In the genomic region with DNA sequence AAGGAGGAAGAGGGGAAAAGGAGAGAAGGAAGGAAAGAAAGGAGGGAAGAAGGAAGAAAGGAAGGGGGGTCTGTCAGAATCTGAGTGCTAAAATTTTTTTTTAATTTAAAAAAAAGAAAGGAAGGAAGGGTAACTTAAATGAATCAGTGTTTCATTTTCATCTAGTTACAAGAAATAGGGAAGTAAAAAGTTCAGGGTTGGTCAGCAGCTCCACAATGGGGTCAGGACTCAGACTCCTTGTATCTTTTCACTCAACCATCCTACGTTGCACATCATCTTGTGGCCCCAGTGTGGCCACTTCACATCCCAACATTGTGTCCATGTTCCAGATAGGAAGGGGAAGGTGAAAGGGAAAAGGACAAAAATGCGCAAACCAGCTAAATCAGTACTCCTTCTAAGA, we compare ENCODE assay signal across 31 cellular contexts.
"Had no signal": no experiment of that assay in that cellular context is flagged by ENCODE, and none has a peak within 500 bp of the region (broad histone marks: within the 10 kb centered on the region; RNA-seq: fewer than 3 reads in every experiment).

No MANE protein-coding gene starts in this region.

- H3K36me3 ChIP-seq: adrenal gland, breast epithelium, Peyer's patch, SJSA1 had no signal

- DNase-seq: activated CD4-positive, alpha-beta T cell treated with anti-CD3 and anti-CD28 coated beads for 36 hours; activated CD4-positive, alpha-beta T cell treated with anti-CD3 and anti-CD28 coated beads, Interleukin-2, amount 10 ng/mL, durations not matched to agents 7 days and 5 days; activated CD4-positive, alpha-beta T cell treated with anti-CD3 and anti-CD28 coated beads, Interleukin-2, amount 50 U/mL, for 48 hours; activated CD8-positive, alpha-beta T cell treated with anti-CD3 and anti-CD28 coated beads, Interleukin-2, amount 10 ng/mL, durations not matched to agents 7 days and 5 days; activated gamma-delta T cell treated with Interleukin-2 at 50 U/mL for 16 hours; activated naive CD4-positive, alpha-beta T cell treated with anti-CD3 and anti-CD28 coated beads for 36 hours; activated T-cell treated with anti-CD3 and anti-CD28 coated beads, Interleukin-2, amount 50 U/mL, for 24 hours; adrenal gland; body of pancreas; caudate nucleus; cerebellar nuclear complex; MM.1S; NCI-H1105 treated with DMSO at 0.1 percent for 48 hours; NCI-H1436 treated with DMSO at 0.1 percent for 48 hours; NCI-H1694 treated with DMSO at 0.1 percent for 48 hours; NCI-H2029; NCI-H345; NCI-H524 treated with DMSO at 0.1 percent for 48 hours; PC-3; Peyer's patch; RPMI8226; SHP77 treated with DMSO at 0.1 percent for 48 hours; SK-N-SH had no signal

- H3K36me3 Mint-ChIP-seq: activated naive CD4-positive, alpha-beta T cell treated with anti-CD3 and anti-CD28 coated beads, Interleukin-2, amount 50 U/mL, for 72 hours; WTC11 had no signal

- H3K9me2 ChIP-seq: SK-N-SH had no signal

- H3K9me3 Mint-ChIP-seq: activated naive CD4-positive, alpha-beta T cell treated with anti-CD3 and anti-CD28 coated beads for 36 hours; activated T-cell treated with anti-CD3 and anti-CD28 coated beads, Interleukin-2, amount 50 U/mL, for 24 hours; WTC11 had no signal

- H3K4me1 Mint-ChIP-seq: activated CD4-positive, alpha-beta T cell treated with anti-CD3 and anti-CD28 coated beads for 36 hours; activated CD4-positive, alpha-beta T cell treated with anti-CD3 and anti-CD28 coated beads, Interleukin-2, amount 10 ng/mL, durations not matched to agents 7 days and 5 days had no signal

- H3K27ac Mint-ChIP-seq: activated CD4-positive, alpha-beta T cell treated with anti-CD3 and anti-CD28 coated beads for 36 hours; activated CD4-positive, alpha-beta T cell treated with anti-CD3 and anti-CD28 coated beads, Interleukin-2, amount 10 ng/mL, durations not matched to agents 7 days and 5 days; activated CD8-positive, alpha-beta T cell treated with anti-CD3 and anti-CD28 coated beads, Interleukin-2, amount 10 ng/mL, durations not matched to agents 7 days and 5 days; activated naive CD4-positive, alpha-beta T cell treated with anti-CD3 and anti-CD28 coated beads for 36 hours; activated naive CD4-positive, alpha-beta T cell treated with anti-CD3 and anti-CD28 coated beads, Interleukin-2, amount 50 U/mL, for 72 hours; activated T-cell treated with anti-CD3 and anti-CD28 coated beads, Interleukin-2, amount 50 U/mL, for 24 hours; activated T-helper 1 cell treated with anti-CD3 and anti-CD28 coated beads, Interleukin-12 subunit alpha, Interleukin-12 subunit beta, Interleukin-2, Interleukin-4 antibody, amounts not matched to agents 30 ng/mL and 10 ng/mL and 1 ng/mL, durations not matched to agents 14 hours and 24 hours and 36 hours; T-helper 1 cell treated with Interleukin-12 subunit alpha and Interleukin-12 subunit beta and Interleukin-4 antibody, amounts not matched to agents 30 μg/mL and 1 μg/mL, for 36 hours; T-helper 2 cell treated with Interferon-gamma antibody and Interleukin-4, amounts not matched to agents 5 μg/mL and 100 μg/mL, for 36 hours; WTC11 had no signal

- H3K27me3 ChIP-seq: adrenal gland, body of pancreas, breast epithelium, Peyer's patch, SJSA1 had no signal

- H3K4me2 ChIP-seq: SK-N-SH had no signal

- H3K27ac ChIP-seq: adrenal gland, body of pancreas, breast epithelium, Peyer's patch, SJSA1 had no signal

- H3K4me1 ChIP-seq: adrenal gland, body of pancreas, breast epithelium, Peyer's patch, SJSA1 had no signal

- ATAC-seq: activated CD4-positive, alpha-beta T cell treated with anti-CD3 and anti-CD28 coated beads for 36 hours; activated CD4-positive, CD25-positive, alpha-beta regulatory T cell treated with anti-CD3 and anti-CD28 coated beads, Interleukin-2, amount 50 U/mL, for 24 hours; activated CD8-positive, alpha-beta T cell treated with anti-CD3 and anti-CD28 coated beads, Interleukin-2, amount 10 ng/mL, durations not matched to agents 7 days and 5 days; activated naive CD4-positive, alpha-beta T cell treated with anti-CD3 and anti-CD28 coated beads, Interleukin-2, amount 50 U/mL, for 72 hours; body of pancreas; PC-3; WTC11 had no signal

- H3K4me3 ChIP-seq: adrenal gland, body of pancreas, breast epithelium, Peyer's patch, SJSA1 had no signal

- H3K27me3 Mint-ChIP-seq: activated T-cell treated with anti-CD3 and anti-CD28 coated beads, Interleukin-2, amount 50 U/mL, for 24 hours had no signal

- H3K4me3 Mint-ChIP-seq: activated CD4-positive, alpha-beta T cell treated with anti-CD3 and anti-CD28 coated beads for 36 hours; activated CD4-positive, alpha-beta T cell treated with anti-CD3 and anti-CD28 coated beads, Interleukin-2, amount 10 ng/mL, durations not matched to agents 7 days and 5 days; activated CD8-positive, alpha-beta T cell treated with anti-CD3 and anti-CD28 coated beads, Interleukin-2, amount 10 ng/mL, durations not matched to agents 7 days and 5 days; activated naive CD4-positive, alpha-beta T cell treated with anti-CD3 and anti-CD28 coated beads for 36 hours; activated T-cell treated with anti-CD3 and anti-CD28 coated beads, Interleukin-2, amount 50 U/mL, for 24 hours; activated T-helper 1 cell treated with anti-CD3 and anti-CD28 coated beads, Interleukin-12 subunit alpha, Interleukin-12 subunit beta, Interleukin-2, Interleukin-4 antibody, amounts not matched to agents 30 ng/mL and 10 ng/mL and 1 ng/mL, durations not matched to agents 14 hours and 24 hours and 36 hours; T-helper 1 cell treated with Interleukin-12 subunit alpha and Interleukin-12 subunit beta and Interleukin-4 antibody, amounts not matched to agents 30 μg/mL and 1 μg/mL, for 36 hours; T-helper 2 cell treated with Interferon-gamma antibody and Interleukin-4, amounts not matched to agents 5 μg/mL and 100 μg/mL, for 36 hours; WTC11 had no signal
